Comparison of ENCODE assay signal across 15 cellular contexts in the genomic region with DNA sequence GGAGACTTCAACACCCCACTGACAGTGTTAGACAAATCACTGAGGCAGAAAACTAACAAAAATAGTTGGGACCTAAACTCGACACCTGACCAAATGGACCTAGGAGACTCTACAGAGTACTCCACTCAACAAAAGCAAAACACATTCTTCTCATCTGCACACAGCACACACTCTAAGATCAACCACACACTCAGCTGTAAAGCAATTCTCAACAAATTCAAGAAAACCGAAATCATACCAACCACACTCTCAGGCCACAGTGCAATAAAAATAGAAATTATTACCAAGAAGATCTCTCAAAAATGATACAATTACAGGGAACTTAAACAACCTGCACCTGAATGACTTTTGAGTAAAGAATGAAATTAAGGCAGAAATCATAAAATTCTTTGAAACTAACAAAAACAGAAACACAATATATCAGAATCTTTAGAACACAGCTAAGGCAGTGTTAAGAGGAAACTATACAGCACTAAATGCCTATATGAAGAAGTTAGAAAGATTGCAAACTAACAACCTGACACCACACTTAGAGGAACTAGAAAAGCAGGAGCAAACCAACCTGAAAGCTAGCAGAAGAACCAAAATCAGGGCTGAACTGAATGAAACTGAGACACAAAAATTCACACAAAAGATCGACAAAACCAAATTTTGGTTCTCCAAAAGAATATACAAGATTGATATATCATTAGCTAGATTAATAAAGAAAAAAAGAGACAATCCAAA. TPM values are rescaled to one million over a fixed set of nuclear protein-coding genes. Genes with fewer than 3 reads are reported as not detected.
DNase-seq lines count a peak whose midpoint lies in the region; ATAC-seq and TF ChIP-seq lines count a peak whose summit lies in the region.
"Had no signal": no experiment of that assay in that cellular context is flagged by ENCODE, and none has a peak within 500 bp of the region (broad histone marks: within the 10 kb centered on the region; RNA-seq: fewer than 3 reads in every experiment).

No MANE protein-coding gene starts in this region.

- in situ Hi-C loops in mammary epithelial cell (cut with MboI; ENCODE audit: low sequenced_read_pairs in 2 of 2) = no loop called here

- H3K36me3 Mint-ChIP-seq in CD14-positive monocyte = peaks cover 73 to 74% of the 10 kb centered on the region in 2 donors

- H3K36me3 ChIP-seq in KMS-11 (ENCODE audit: insufficient read depth) (peaks cover 4% of the 10 kb centered on the region; the same call in 1 of the 2 replicates), mammary epithelial cell (ENCODE audit: insufficient read depth, low read length) (peaks cover 3% of the 10 kb centered on the region)

- TF ChIP-seq CTCF in KMS-11 (conservative IDR thresholded peaks at IDR 0.05; ENCODE audit: low read depth, low read length) = no peak
- no peak for TF ChIP-seq CTCF in mammary epithelial cell (conservative IDR thresholded peaks at IDR 0.05 in 1 of 2, IDR thresholded peaks at IDR 0.05 in 1 of 2; ENCODE audit: extremely low read depth in 1 of 2, insufficient read depth in 1 of 2, low read depth in 1 of 2, low read length in 2 of 2)
- no peak for TF ChIP-seq CTCF in CD14-positive monocyte (IDR thresholded peaks at IDR 0.05)

- H2AFZ ChIP-seq in KMS-11 (ENCODE audit: low read depth) = no peak overlapping the region
- no peak overlapping the region for H2AFZ ChIP-seq in mammary epithelial cell (ENCODE audit: low read depth, low read length)

- DNase-seq in mammary epithelial cell (no peak), NCI-H748 (lab: John Stamatoyannopoulos, UW; ENCODE audit: unreplicated experiment) (no peak), left cardiac atrium (no peak), CD14-positive monocyte (ENCODE audit: low spot score) (no peak)
- DNase-seq: activated CD4-positive, alpha-beta memory T cell treated with anti-CD3 and anti-CD28 coated beads, Interleukin-2, amount 10 ng/mL, durations not matched to agents 7 days and 5 days; activated naive CD8-positive, alpha-beta T cell treated with anti-CD3 and anti-CD28 coated beads for 36 hours; CD4-positive, alpha-beta memory T cell; kidney; NCI-H1092 treated with DMSO at 0.1 percent for 48 hours; spleen had no signal

- ATAC-seq in GM18907 (IDR thresholded peaks at IDR 0.05; ENCODE audit: unreplicated experiment) (peak; percentile 88), GM21528 (IDR thresholded peaks at IDR 0.05; ENCODE audit: low FRiP score, unreplicated experiment) (peak; percentile 97), HG03039 (IDR thresholded peaks at IDR 0.05; ENCODE audit: unreplicated experiment) (peak; percentile 88), left cardiac atrium (no peak)

- dilution Hi-C loops in mammary epithelial cell (cut with HindIII; ENCODE audit: low sequenced_read_pairs) = no loop called here

- intact Hi-C loops in mammary epithelial cell (cut with micrococcal nuclease) = no loop called here
- intact Hi-C loops in left cardiac atrium (cut with DNase I) = no loop called here
- intact Hi-C loops in CD14-positive monocyte (cut with micrococcal nuclease) = no loop called here

- BruUV-seq in mammary epithelial cell (replicated peaks; lab: Mats Ljungman, UMichigan) = no TSS peak

- H3K9ac ChIP-seq in KMS-11 (peak overlapping the region; percentile 17; the same call in 1 of the 2 replicates), mammary epithelial cell (ENCODE audit: insufficient read depth, low read length) (no peak overlapping the region)

- H3K27ac ChIP-seq in KMS-11 (peak overlapping the region; percentile 76), mammary epithelial cell (ENCODE audit: insufficient read depth, low read depth, low read length) (no peak overlapping the region)
- H3K27ac ChIP-seq: spleen had no signal

- no peaks in the 10 kb centered on the region for H3K27me3 Mint-ChIP-seq in CD14-positive monocyte (ENCODE audit: low read depth in 3 of 3)
- H3K27me3 Mint-ChIP-seq: activated CD4-positive, alpha-beta memory T cell treated with anti-CD3 and anti-CD28 coated beads, Interleukin-2, amount 10 ng/mL, durations not matched to agents 7 days and 5 days; activated naive CD8-positive, alpha-beta T cell treated with anti-CD3 and anti-CD28 coated beads for 36 hours; CD4-positive, alpha-beta memory T cell had no signal

- CTCF ChIA-PET in mammary epithelial cell (lab: Charles Lee; ENCODE audit: low non-redundant PET) = no interaction called here

- H3K27me3 ChIP-seq in KMS-11 (ENCODE audit: insufficient read depth, low read depth) (no peaks in the 10 kb centered on the region), mammary epithelial cell (ENCODE audit: insufficient read depth, low read length) (no peaks in the 10 kb centered on the region)
- H3K27me3 ChIP-seq: spleen had no signal

- H3K4me2 ChIP-seq in KMS-11 (peak overlapping the region; percentile 85), mammary epithelial cell (ENCODE audit: insufficient read depth, low read depth, low read length) (no peak overlapping the region)

- peaks cover 44% of the 10 kb centered on the region for H3K79me2 ChIP-seq in KMS-11 (ENCODE audit: insufficient read depth, low read depth)
- H3K79me2 ChIP-seq in mammary epithelial cell (ENCODE audit: insufficient read depth, low read length) = peaks cover 2% of the 10 kb centered on the region

- H3K27ac Mint-ChIP-seq in CD14-positive monocyte = peak overlapping the region in 1 of 7 donors; percentile 0
- H3K27ac Mint-ChIP-seq: activated CD4-positive, alpha-beta memory T cell treated with anti-CD3 and anti-CD28 coated beads, Interleukin-2, amount 10 ng/mL, durations not matched to agents 7 days and 5 days; activated naive CD8-positive, alpha-beta T cell treated with anti-CD3 and anti-CD28 coated beads for 36 hours; CD4-positive, alpha-beta memory T cell; nephron had no signal

- peaks cover 0 to 8% (median 0%) of the 10 kb centered on the region in 7 donors for H3K9me3 Mint-ChIP-seq in CD14-positive monocyte

- H3K4me3 ChIP-seq in KMS-11 (IDR thresholded peaks at IDR 0.05; ENCODE audit: insufficient read depth, low read depth, low read length) (no peak overlapping the region), mammary epithelial cell (replicated peaks in 1 of 3; ENCODE audit: insufficient read depth in 1 of 3, low read depth in 2 of 3, low read length in 3 of 3) (no peak overlapping the region)
- H3K4me3 ChIP-seq: spleen had no signal

- no peaks in the 10 kb centered on the region for H3K9me3 ChIP-seq in mammary epithelial cell (replicated peaks; ENCODE audit: insufficient read depth, low read length)
- H3K9me3 ChIP-seq: spleen had no signal

- H4K20me1 ChIP-seq in KMS-11 (ENCODE audit: insufficient read depth) (no peaks in the 10 kb centered on the region), mammary epithelial cell (ENCODE audit: insufficient read depth, low read length) (no peaks in the 10 kb centered on the region)

- H3K4me1 Mint-ChIP-seq in CD14-positive monocyte = no peaks in the 10 kb centered on the region
- H3K4me1 Mint-ChIP-seq: nephron had no signal

- whole genome bisulfite sequencing in mammary epithelial cell (ENCODE audit: low coverage, missing lambda C conversion rate) = 95% methylated on average over 2 of the region's 3 CpGs

- no peak overlapping the region for H3K4me3 Mint-ChIP-seq in CD14-positive monocyte
- H3K4me3 Mint-ChIP-seq: activated CD4-positive, alpha-beta memory T cell treated with anti-CD3 and anti-CD28 coated beads, Interleukin-2, amount 10 ng/mL, durations not matched to agents 7 days and 5 days; activated naive CD8-positive, alpha-beta T cell treated with anti-CD3 and anti-CD28 coated beads for 36 hours; CD4-positive, alpha-beta memory T cell; nephron had no signal

- H3K4me1 ChIP-seq in KMS-11 (ENCODE audit: low read depth, poor library complexity, severe bottlenecking) (peaks cover 71% of the 10 kb centered on the region), mammary epithelial cell (ENCODE audit: insufficient read depth, low read length) (no peaks in the 10 kb centered on the region)
- H3K4me1 ChIP-seq: spleen had no signal

RNA-seq across cellular contexts. Expression of gene RTTN, which starts 46.3 kb away (rescaled TPM):
- 10 to 100 TPM; 31.5 to 59.4 TPM for total RNA-seq in mammary epithelial cell
- 28.3 TPM for polyA plus RNA-seq in mammary epithelial cell
- polyA minus RNA-seq in mammary epithelial cell = 71.0 TPM
- total RNA-seq in left cardiac atrium = 1 to 10 TPM; 5.4 to 6.5 TPM
- under 1 TPM; 0.22 to 0.25 TPM for polyA plus RNA-seq in CD14-positive monocyte

Comparison
In these comparisons a context has a peak if more than half of its experiments do, and no peak if none do; other contexts are left out.
1. ATAC-seq: peak in GM18907 (single experiment), GM21528 (single experiment) and HG03039 (single experiment); none in left cardiac atrium (0 of 2).
2. RNA of gene RTTN, which starts 46.3 kb away (total RNA-seq): 31.5 to 59.4 TPM in mammary epithelial cell; 5.4 to 6.5 TPM in left cardiac atrium; every median in the first group is over 4 times any median in the second.